ENCODE assay signal across 3 cellular contexts in the genomic region with DNA sequence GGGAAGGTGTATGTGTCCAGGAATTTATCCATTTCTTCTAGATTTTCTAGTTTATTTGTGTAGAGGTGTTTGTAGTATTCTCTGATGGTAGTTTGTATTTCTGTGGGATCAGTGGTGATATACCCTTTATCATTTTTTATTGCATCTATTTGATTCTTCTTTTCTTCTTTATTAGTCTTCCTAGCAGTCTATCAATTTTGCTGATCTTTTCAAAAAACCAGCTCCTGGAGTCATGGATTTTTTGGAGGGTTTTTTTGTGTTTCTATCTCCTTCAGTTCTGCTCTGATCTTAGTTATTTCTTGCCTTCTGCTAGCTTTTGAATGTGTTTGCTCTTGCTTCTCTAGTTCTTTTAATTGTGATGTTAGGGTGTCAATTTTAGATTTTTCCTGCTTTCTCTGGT. TPM values are rescaled to one million over a fixed set of nuclear protein-coding genes. Genes with fewer than 3 reads are reported as not detected.
"Had no signal": no experiment of that assay in that cellular context is flagged by ENCODE, and none has a peak within 500 bp of the region (broad histone marks: within the 10 kb centered on the region; RNA-seq: fewer than 3 reads in every experiment).

No MANE protein-coding gene starts in this region.

RNA-seq across cellular contexts. Expression of a gene that starts 29.4 kb away (rescaled TPM):
- total RNA-seq: OCI-LY7, SJCRH30 had no signal
- polyA plus RNA-seq: SK-N-SH had no signal
